In genomic region chr1:197967066-197967465, GRCh38 we compare ENCODE assay signal across 2 cellular contexts.
TF ChIP-seq lines count a peak whose summit lies in the region.

No MANE protein-coding gene starts in this region.

TF ChIP-seq in A549, 52 proteins besides CTCF, POLR2A, EP300 and RAD21 (continued from another document):
- TF ChIP-seq RFX5 (IDR thresholded peaks at IDR 0.05) (no peak), CBX8 (IDR thresholded peaks at IDR 0.05) (no peak), PBX3 (IDR thresholded peaks at IDR 0.05) (no peak), REST (IDR thresholded peaks at IDR 0.05) (no peak), POLR2AphosphoS2 (conservative IDR thresholded peaks at IDR 0.05; ENCODE audit: low read length) (no peak), GATA3 (IDR thresholded peaks at IDR 0.05; ENCODE audit: borderline replicate concordance) (no peak), HOXA7 (CRISPR knock-in tag; IDR thresholded peaks at IDR 0.05) (no peak), HOXB13 (CRISPR knock-in tag; IDR thresholded peaks at IDR 0.05; ENCODE audit: low read depth) (no peak), RNF2 (IDR thresholded peaks at IDR 0.05; ENCODE audit: borderline replicate concordance, low read depth) (no peak), ELK1 (IDR thresholded peaks at IDR 0.05; ENCODE audit: low read depth, low read length) (no peak), JUNB (IDR thresholded peaks at IDR 0.05) (no peak), NFE2L2 (conservative IDR thresholded peaks at IDR 0.05; ENCODE audit: low read length) (no peak)
- TF ChIP-seq, protein P1, sequence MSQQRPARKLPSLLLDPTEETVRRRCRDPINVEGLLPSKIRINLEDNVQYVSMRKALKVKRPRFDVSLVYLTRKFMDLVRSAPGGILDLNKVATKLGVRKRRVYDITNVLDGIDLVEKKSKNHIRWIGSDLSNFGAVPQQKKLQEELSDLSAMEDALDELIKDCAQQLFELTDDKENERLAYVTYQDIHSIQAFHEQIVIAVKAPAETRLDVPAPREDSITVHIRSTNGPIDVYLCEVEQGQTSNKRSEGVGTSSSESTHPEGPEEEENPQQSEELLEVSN (IDR thresholded peaks at IDR 0.05; ENCODE audit: borderline replicate concordance, low read depth), result no peak
- TF ChIP-seq, protein P2, sequence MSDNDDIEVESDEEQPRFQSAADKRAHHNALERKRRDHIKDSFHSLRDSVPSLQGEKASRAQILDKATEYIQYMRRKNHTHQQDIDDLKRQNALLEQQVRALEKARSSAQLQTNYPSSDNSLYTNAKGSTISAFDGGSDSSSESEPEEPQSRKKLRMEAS (IDR thresholded peaks at IDR 0.05), result no peak

TF ChIP-seq in GM23338, 12 proteins besides CTCF, POLR2A, EP300 and RAD21 (continued from another document):
- TF ChIP-seq REST (IDR thresholded peaks at IDR 0.05; ENCODE audit: unreplicated experiment) (no peak), POLR2AphosphoS5 (IDR thresholded peaks at IDR 0.05; ENCODE audit: low read depth) (no peak), ZNF331 (CRISPR knock-in tag; IDR thresholded peaks at IDR 0.05; ENCODE audit: low read depth) (no peak), ETS1 (IDR thresholded peaks at IDR 0.05) (no peak), EZH2phosphoT487 (IDR thresholded peaks at IDR 0.05; ENCODE audit: unreplicated experiment) (no peak), CREB1 (CRISPR knock-in tag; IDR thresholded peaks at IDR 0.05; ENCODE audit: low read depth) (no peak), EZH2 (IDR thresholded peaks at IDR 0.05; ENCODE audit: low read depth, unreplicated experiment) (no peak), ZNF462 (CRISPR knock-in tag; IDR thresholded peaks at IDR 0.05) (no peak), JUNB (IDR thresholded peaks at IDR 0.05; ENCODE audit: unreplicated experiment) (no peak), NANOG (IDR thresholded peaks at IDR 0.05; ENCODE audit: borderline replicate concordance) (no peak)
